Comparison of ENCODE assay signal across 20 cellular contexts in genomic region chr5:134574521-134574920, GRCh38. TPM values are rescaled to one million over a fixed set of nuclear protein-coding genes. Genes with fewer than 3 reads are reported as not detected.
DNase-seq lines count a peak whose midpoint lies in the region; ATAC-seq lines count a peak whose summit lies in the region.
"Had no signal": no experiment of that assay in that cellular context is flagged by ENCODE, and none has a peak within 500 bp of the region (broad histone marks: within the 10 kb centered on the region; RNA-seq: fewer than 3 reads in every experiment).

No MANE protein-coding gene starts in this region.

- H3K4me1 Mint-ChIP-seq in activated T-helper 1 cell treated with anti-CD3 and anti-CD28 coated beads, Interleukin-12 subunit alpha, Interleukin-12 subunit beta, Interleukin-2, Interleukin-4 antibody, amounts not matched to agents 30 ng/mL and 10 ng/mL and 1 ng/mL, durations not matched to agents 14 hours and 24 hours and 36 hours (ENCODE audit: low read depth): peaks cover 8% of the 10 kb centered on the region

- no peaks in the 10 kb centered on the region for H3K9me3 Mint-ChIP-seq in activated T-helper 1 cell treated with anti-CD3 and anti-CD28 coated beads, Interleukin-12 subunit alpha, Interleukin-12 subunit beta, Interleukin-2, Interleukin-4 antibody, amounts not matched to agents 30 ng/mL and 10 ng/mL and 1 ng/mL, durations not matched to agents 14 hours and 24 hours and 36 hours
- H3K9me3 Mint-ChIP-seq: GM23338 had no signal

- intact Hi-C loops in activated T-helper 1 cell treated with anti-CD3 and anti-CD28 coated beads, Interleukin-12 subunit alpha, Interleukin-12 subunit beta, Interleukin-2, Interleukin-4 antibody, amounts not matched to agents 30 ng/mL and 10 ng/mL and 1 ng/mL, durations not matched to agents 14 hours and 24 hours and 36 hours (cut with micrococcal nuclease): no loop called here

- H3K4me3 Mint-ChIP-seq in activated T-helper 1 cell treated with anti-CD3 and anti-CD28 coated beads, Interleukin-12 subunit alpha, Interleukin-12 subunit beta, Interleukin-2, Interleukin-4 antibody, amounts not matched to agents 30 ng/mL and 10 ng/mL and 1 ng/mL, durations not matched to agents 14 hours and 24 hours and 36 hours: no peak overlapping the region
- H3K4me3 Mint-ChIP-seq: GM23338 had no signal

- no peak for ATAC-seq in GM19035 (IDR thresholded peaks at IDR 0.05; ENCODE audit: unreplicated experiment)
- ATAC-seq: esophagus mucosa, GM23338 had no signal

- DNase-seq in AG08395 (ENCODE audit: low spot score) (peak; percentile 26), Caki2 (ENCODE audit: low read depth) (peak; percentile 21), left kidney (ENCODE audit: low read depth, low spot score) (peak; percentile 87), AML-193 (lab: John Stamatoyannopoulos, UW) (no peak)
- DNase-seq in effector CD8-positive, alpha-beta T cell (lab: John Stamatoyannopoulos, UW): no peak
- no peak for DNase-seq in activated T-helper 1 cell treated with anti-CD3 and anti-CD28 coated beads, Interleukin-12 subunit alpha, Interleukin-12 subunit beta, Interleukin-2, Interleukin-4 antibody, amounts not matched to agents 30 ng/mL and 10 ng/mL and 1 ng/mL, durations not matched to agents 14 hours and 24 hours and 36 hours (ENCODE audit: low spot score)
- DNase-seq: GDM1; islet precursor cell; midbrain; NCI-H2081; NCI-H524; SHP77; stimulated activated CD4-positive, alpha-beta T cell treated with anti-CD3 and anti-CD28 coated beads, Interleukin-4, amount 100 ng/mL, for 4 hours; stimulated activated CD8-positive, alpha-beta memory T cell treated with anti-CD3 and anti-CD28 coated beads, Interleukin-4, amount 100 ng/mL, for 48 hours; T-helper 1 cell had no signal

- H3K27ac ChIP-seq in cingulate gyrus (ENCODE audit: low read depth, low read length): peak overlapping the region; percentile 29
- H3K27ac ChIP-seq: neutrophil had no signal

- in situ Hi-C loops in Caki2 (cut with HindIII; ENCODE audit: low pct_unique_long_range_greater_than_20kb, low sequenced_read_pairs): no loop called here

- no peaks in the 10 kb centered on the region for H3K27me3 Mint-ChIP-seq in activated T-helper 1 cell treated with anti-CD3 and anti-CD28 coated beads, Interleukin-12 subunit alpha, Interleukin-12 subunit beta, Interleukin-2, Interleukin-4 antibody, amounts not matched to agents 30 ng/mL and 10 ng/mL and 1 ng/mL, durations not matched to agents 14 hours and 24 hours and 36 hours (ENCODE audit: insufficient read depth)

- H3K27ac Mint-ChIP-seq in activated T-helper 1 cell treated with anti-CD3 and anti-CD28 coated beads, Interleukin-12 subunit alpha, Interleukin-12 subunit beta, Interleukin-2, Interleukin-4 antibody, amounts not matched to agents 30 ng/mL and 10 ng/mL and 1 ng/mL, durations not matched to agents 14 hours and 24 hours and 36 hours: no peak overlapping the region
- H3K27ac Mint-ChIP-seq: GM23338 had no signal

- peaks cover 43% of the 10 kb centered on the region for H3K36me3 Mint-ChIP-seq in activated T-helper 1 cell treated with anti-CD3 and anti-CD28 coated beads, Interleukin-12 subunit alpha, Interleukin-12 subunit beta, Interleukin-2, Interleukin-4 antibody, amounts not matched to agents 30 ng/mL and 10 ng/mL and 1 ng/mL, durations not matched to agents 14 hours and 24 hours and 36 hours (ENCODE audit: low read depth)

RNA-seq across cellular contexts. Expression of gene JADE2, which starts 49.1 kb away (rescaled TPM):
- total RNA-seq in Caki2 (2014; rRNA removed; shearing (Covaris generic); ENCODE audit: low replicate concordance): 36.4 and 36.9 TPM in 2 replicates
- 70.2 and 74.3 TPM in 2 replicates for total RNA-seq in activated T-helper 1 cell treated with anti-CD3 and anti-CD28 coated beads, Interleukin-12 subunit alpha, Interleukin-12 subunit beta, Interleukin-2, Interleukin-4 antibody, amounts not matched to agents 30 ng/mL and 10 ng/mL and 1 ng/mL, durations not matched to agents 14 hours and 24 hours and 36 hours

RNA-seq across cellular contexts. Expression of gene SAR1B, which starts 58.1 kb away (rescaled TPM):
- 23.6 and 46.7 TPM in 2 replicates for total RNA-seq in Caki2 (2014; rRNA removed; shearing (Covaris generic); ENCODE audit: low replicate concordance)
- 49.1 and 49.8 TPM in 2 replicates for total RNA-seq in activated T-helper 1 cell treated with anti-CD3 and anti-CD28 coated beads, Interleukin-12 subunit alpha, Interleukin-12 subunit beta, Interleukin-2, Interleukin-4 antibody, amounts not matched to agents 30 ng/mL and 10 ng/mL and 1 ng/mL, durations not matched to agents 14 hours and 24 hours and 36 hours

Comparison
In these comparisons a context has a peak if more than half of its experiments do, and no peak if none do; other contexts are left out.
1. DNase-seq: peak in AG08395 (single experiment), Caki2 (single experiment) and left kidney (single experiment); none in effector CD8-positive, alpha-beta T cell (single experiment), activated T-helper 1 cell treated with anti-CD3 and anti-CD28 coated beads, Interleukin-12 subunit alpha, Interleukin-12 subunit beta, Interleukin-2, Interleukin-4 antibody, amounts not matched to agents 30 ng/mL and 10 ng/mL and 1 ng/mL, durations not matched to agents 14 hours and 24 hours and 36 hours (single experiment) and AML-193 (0 of 2).